In genomic region chr1:106233511-106233910, GRCh38 we compare ENCODE assay signal across 21 cellular contexts.
"Had no signal": no experiment of that assay in that cellular context is flagged by ENCODE, and none has a peak within 500 bp of the region (broad histone marks: within the 10 kb centered on the region; RNA-seq: fewer than 3 reads in every experiment).

No MANE protein-coding gene starts in this region.

- H3K9me3 ChIP-seq: gastroesophageal sphincter, prostate gland, right lobe of liver, suprapubic skin, thyroid gland, upper lobe of left lung, uterus had no signal

- H3K27me3 ChIP-seq: dorsolateral prefrontal cortex, gastroesophageal sphincter, right lobe of liver, suprapubic skin, thyroid gland, upper lobe of left lung, uterus had no signal

- H3K4me3 Mint-ChIP-seq: naive B cell; nephron progenitor cell; stimulated activated effector memory CD8-positive, alpha-beta T cell treated with anti-CD3 and anti-CD28 coated beads, Interleukin-12 subunit alpha, Interleukin-12 subunit beta, amount 100 ng/mL, for 72 hours had no signal

- H3K4me3 ChIP-seq: dorsolateral prefrontal cortex, gastroesophageal sphincter, lung, prostate gland, right lobe of liver, suprapubic skin, thyroid gland, upper lobe of left lung, uterus had no signal

- H3K9me3 Mint-ChIP-seq: nephron progenitor cell had no signal

- H3K27ac ChIP-seq: dorsolateral prefrontal cortex, gastroesophageal sphincter, parathyroid adenoma, prostate gland, right lobe of liver, suprapubic skin, thyroid gland, upper lobe of left lung, uterus had no signal

- H3K36me3 ChIP-seq: gastroesophageal sphincter, prostate gland, right lobe of liver, suprapubic skin, thyroid gland, upper lobe of left lung, uterus had no signal

- ATAC-seq: gastroesophageal sphincter; left ventricle myocardium superior; right lobe of liver; stimulated activated effector memory CD8-positive, alpha-beta T cell treated with anti-CD3 and anti-CD28 coated beads, Interleukin-12 subunit alpha, Interleukin-12 subunit beta, amount 100 ng/mL, for 72 hours; stimulated activated naive CD8-positive, alpha-beta T cell treated with anti-CD3 and anti-CD28 coated beads, Interleukin-15, Interleukin-2, amounts not matched to agents 100 U/mL and 50 U/mL, for 24 hours had no signal

- H3K4me1 ChIP-seq: gastroesophageal sphincter, parathyroid adenoma, prostate gland, right lobe of liver, suprapubic skin, thyroid gland, upper lobe of left lung, uterus had no signal

- H3K27me3 Mint-ChIP-seq: naive B cell had no signal

- DNase-seq: cortex of kidney; dorsolateral prefrontal cortex; effector CD8-positive, alpha-beta T cell; glutamatergic neuron; left ventricle myocardium superior; mesendoderm; naive B cell; nephron progenitor cell; stimulated activated CD4-positive, alpha-beta T cell treated with anti-CD3 and anti-CD28 coated beads, Interleukin-4, amount 100 ng/mL, for 1 hour; stimulated activated CD8-positive, alpha-beta memory T cell treated with anti-CD3 and anti-CD28 coated beads, Interleukin-4, amount 100 ng/mL, for 48 hours; stimulated activated naive CD8-positive, alpha-beta T cell treated with anti-CD3 and anti-CD28 coated beads, Interleukin-15, Interleukin-2, amounts not matched to agents 100 U/mL and 50 U/mL, for 24 hours; thyroid gland; upper lobe of left lung; uterus had no signal

- H3K36me3 Mint-ChIP-seq: naive B cell; stimulated activated effector memory CD8-positive, alpha-beta T cell treated with anti-CD3 and anti-CD28 coated beads, Interleukin-12 subunit alpha, Interleukin-12 subunit beta, amount 100 ng/mL, for 72 hours had no signal

- H3K4me1 Mint-ChIP-seq: naive B cell; nephron progenitor cell; stimulated activated effector memory CD8-positive, alpha-beta T cell treated with anti-CD3 and anti-CD28 coated beads, Interleukin-12 subunit alpha, Interleukin-12 subunit beta, amount 100 ng/mL, for 72 hours had no signal

- H3K27ac Mint-ChIP-seq: naive B cell; nephron progenitor cell; stimulated activated effector memory CD8-positive, alpha-beta T cell treated with anti-CD3 and anti-CD28 coated beads, Interleukin-12 subunit alpha, Interleukin-12 subunit beta, amount 100 ng/mL, for 72 hours had no signal
